ENCODE assay signal across 1 cellular context in the genomic region with DNA sequence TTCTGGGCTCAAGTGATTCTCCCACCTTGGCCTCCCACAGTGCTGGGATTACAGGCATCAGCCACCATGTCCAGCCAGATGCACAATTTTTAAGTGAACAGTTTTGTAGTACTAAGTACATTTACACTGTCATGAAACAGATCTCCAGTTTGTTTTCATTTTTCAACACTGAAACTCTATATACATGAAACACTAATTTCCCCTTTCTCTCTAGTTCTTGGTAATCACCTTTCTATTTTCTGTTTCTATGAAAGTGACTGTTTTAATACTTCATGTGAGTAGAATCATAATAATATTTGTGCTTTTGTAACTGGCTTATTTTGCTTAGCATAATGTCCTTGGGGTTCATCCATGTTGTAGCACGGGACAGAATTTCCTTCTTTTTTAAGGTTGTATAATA.
TF ChIP-seq lines count a peak whose summit lies in the region.

No MANE protein-coding gene starts in this region.

TF ChIP-seq in HepG2, 621 proteins besides CTCF, POLR2A, EP300 and RAD21 (continued from another document):
- TF ChIP-seq, protein P1, sequence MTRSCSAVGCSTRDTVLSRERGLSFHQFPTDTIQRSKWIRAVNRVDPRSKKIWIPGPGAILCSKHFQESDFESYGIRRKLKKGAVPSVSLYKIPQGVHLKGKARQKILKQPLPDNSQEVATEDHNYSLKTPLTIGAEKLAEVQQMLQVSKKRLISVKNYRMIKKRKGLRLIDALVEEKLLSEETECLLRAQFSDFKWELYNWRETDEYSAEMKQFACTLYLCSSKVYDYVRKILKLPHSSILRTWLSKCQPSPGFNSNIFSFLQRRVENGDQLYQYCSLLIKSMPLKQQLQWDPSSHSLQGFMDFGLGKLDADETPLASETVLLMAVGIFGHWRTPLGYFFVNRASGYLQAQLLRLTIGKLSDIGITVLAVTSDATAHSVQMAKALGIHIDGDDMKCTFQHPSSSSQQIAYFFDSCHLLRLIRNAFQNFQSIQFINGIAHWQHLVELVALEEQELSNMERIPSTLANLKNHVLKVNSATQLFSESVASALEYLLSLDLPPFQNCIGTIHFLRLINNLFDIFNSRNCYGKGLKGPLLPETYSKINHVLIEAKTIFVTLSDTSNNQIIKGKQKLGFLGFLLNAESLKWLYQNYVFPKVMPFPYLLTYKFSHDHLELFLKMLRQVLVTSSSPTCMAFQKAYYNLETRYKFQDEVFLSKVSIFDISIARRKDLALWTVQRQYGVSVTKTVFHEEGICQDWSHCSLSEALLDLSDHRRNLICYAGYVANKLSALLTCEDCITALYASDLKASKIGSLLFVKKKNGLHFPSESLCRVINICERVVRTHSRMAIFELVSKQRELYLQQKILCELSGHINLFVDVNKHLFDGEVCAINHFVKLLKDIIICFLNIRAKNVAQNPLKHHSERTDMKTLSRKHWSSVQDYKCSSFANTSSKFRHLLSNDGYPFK (CRISPR knock-in tag; IDR thresholded peaks at IDR 0.05; ENCODE audit: borderline replicate concordance) = no peak
- TF ChIP-seq, protein P2, sequence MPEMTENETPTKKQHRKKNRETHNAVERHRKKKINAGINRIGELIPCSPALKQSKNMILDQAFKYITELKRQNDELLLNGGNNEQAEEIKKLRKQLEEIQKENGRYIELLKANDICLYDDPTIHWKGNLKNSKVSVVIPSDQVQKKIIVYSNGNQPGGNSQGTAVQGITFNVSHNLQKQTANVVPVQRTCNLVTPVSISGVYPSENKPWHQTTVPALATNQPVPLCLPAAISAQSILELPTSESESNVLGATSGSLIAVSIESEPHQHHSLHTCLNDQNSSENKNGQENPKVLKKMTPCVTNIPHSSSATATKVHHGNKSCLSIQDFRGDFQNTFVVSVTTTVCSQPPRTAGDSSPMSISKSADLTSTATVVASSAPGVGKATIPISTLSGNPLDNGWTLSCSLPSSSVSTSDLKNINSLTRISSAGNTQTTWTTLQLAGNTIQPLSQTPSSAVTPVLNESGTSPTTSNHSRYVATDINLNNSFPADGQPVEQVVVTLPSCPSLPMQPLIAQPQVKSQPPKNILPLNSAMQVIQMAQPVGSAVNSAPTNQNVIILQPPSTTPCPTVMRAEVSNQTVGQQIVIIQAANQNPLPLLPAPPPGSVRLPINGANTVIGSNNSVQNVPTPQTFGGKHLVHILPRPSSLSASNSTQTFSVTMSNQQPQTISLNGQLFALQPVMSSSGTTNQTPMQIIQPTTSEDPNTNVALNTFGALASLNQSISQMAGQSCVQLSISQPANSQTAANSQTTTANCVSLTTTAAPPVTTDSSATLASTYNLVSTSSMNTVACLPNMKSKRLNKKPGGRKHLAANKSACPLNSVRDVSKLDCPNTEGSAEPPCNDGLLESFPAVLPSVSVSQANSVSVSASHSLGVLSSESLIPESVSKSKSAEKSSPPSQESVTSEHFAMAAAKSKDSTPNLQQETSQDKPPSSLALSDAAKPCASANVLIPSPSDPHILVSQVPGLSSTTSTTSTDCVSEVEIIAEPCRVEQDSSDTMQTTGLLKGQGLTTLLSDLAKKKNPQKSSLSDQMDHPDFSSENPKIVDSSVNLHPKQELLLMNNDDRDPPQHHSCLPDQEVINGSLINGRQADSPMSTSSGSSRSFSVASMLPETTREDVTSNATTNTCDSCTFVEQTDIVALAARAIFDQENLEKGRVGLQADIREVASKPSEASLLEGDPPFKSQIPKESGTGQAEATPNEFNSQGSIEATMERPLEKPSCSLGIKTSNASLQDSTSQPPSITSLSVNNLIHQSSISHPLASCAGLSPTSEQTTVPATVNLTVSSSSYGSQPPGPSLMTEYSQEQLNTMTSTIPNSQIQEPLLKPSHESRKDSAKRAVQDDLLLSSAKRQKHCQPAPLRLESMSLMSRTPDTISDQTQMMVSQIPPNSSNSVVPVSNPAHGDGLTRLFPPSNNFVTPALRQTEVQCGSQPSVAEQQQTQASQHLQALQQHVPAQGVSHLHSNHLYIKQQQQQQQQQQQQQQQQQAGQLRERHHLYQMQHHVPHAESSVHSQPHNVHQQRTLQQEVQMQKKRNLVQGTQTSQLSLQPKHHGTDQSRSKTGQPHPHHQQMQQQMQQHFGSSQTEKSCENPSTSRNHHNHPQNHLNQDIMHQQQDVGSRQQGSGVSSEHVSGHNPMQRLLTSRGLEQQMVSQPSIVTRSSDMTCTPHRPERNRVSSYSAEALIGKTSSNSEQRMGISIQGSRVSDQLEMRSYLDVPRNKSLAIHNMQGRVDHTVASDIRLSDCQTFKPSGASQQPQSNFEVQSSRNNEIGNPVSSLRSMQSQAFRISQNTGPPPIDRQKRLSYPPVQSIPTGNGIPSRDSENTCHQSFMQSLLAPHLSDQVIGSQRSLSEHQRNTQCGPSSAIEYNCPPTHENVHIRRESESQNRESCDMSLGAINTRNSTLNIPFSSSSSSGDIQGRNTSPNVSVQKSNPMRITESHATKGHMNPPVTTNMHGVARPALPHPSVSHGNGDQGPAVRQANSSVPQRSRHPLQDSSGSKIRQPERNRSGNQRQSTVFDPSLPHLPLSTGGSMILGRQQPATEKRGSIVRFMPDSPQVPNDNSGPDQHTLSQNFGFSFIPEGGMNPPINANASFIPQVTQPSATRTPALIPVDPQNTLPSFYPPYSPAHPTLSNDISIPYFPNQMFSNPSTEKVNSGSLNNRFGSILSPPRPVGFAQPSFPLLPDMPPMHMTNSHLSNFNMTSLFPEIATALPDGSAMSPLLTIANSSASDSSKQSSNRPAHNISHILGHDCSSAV (CRISPR knock-in tag; IDR thresholded peaks at IDR 0.05; ENCODE audit: borderline replicate concordance) = no peak
- TF ChIP-seq, protein P3, sequence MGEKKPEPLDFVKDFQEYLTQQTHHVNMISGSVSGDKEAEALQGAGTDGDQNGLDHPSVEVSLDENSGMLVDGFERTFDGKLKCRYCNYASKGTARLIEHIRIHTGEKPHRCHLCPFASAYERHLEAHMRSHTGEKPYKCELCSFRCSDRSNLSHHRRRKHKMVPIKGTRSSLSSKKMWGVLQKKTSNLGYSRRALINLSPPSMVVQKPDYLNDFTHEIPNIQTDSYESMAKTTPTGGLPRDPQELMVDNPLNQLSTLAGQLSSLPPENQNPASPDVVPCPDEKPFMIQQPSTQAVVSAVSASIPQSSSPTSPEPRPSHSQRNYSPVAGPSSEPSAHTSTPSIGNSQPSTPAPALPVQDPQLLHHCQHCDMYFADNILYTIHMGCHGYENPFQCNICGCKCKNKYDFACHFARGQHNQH (CRISPR knock-in tag; IDR thresholded peaks at IDR 0.05) = no peak
- TF ChIP-seq NR2F1 (CRISPR knock-in tag; IDR thresholded peaks at IDR 0.05) = no peak
- TF ChIP-seq, protein P4, sequence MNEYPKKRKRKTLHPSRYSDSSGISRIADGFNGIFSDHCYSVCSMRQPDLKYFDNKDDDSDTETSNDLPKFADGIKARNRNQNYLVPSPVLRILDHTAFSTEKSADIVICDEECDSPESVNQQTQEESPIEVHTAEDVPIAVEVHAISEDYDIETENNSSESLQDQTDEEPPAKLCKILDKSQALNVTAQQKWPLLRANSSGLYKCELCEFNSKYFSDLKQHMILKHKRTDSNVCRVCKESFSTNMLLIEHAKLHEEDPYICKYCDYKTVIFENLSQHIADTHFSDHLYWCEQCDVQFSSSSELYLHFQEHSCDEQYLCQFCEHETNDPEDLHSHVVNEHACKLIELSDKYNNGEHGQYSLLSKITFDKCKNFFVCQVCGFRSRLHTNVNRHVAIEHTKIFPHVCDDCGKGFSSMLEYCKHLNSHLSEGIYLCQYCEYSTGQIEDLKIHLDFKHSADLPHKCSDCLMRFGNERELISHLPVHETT (CRISPR knock-in tag; conservative IDR thresholded peaks at IDR 0.05) = no peak
- no peak for TF ChIP-seq ZNF816 (CRISPR knock-in tag; IDR thresholded peaks at IDR 0.05; ENCODE audit: borderline replicate concordance)
- no peak for TF ChIP-seq EEA1 (CRISPR knock-in tag; IDR thresholded peaks at IDR 0.05; ENCODE audit: borderline replicate concordance)
- TF ChIP-seq ZNF251 (CRISPR knock-in tag; IDR thresholded peaks at IDR 0.05) = no peak
- no peak for TF ChIP-seq PCBP1 (IDR thresholded peaks at IDR 0.05; ENCODE audit: borderline replicate concordance, low read depth, low read length)
- no peak for TF ChIP-seq ZNF30 (CRISPR knock-in tag; IDR thresholded peaks at IDR 0.05)
- TF ChIP-seq ZFP36 (IDR thresholded peaks at IDR 0.05; ENCODE audit: borderline replicate concordance, low read depth, low read length, partially characterized antibody) = no peak
